Comparison of ENCODE assay signal across 16 cellular contexts in the genomic region with DNA sequence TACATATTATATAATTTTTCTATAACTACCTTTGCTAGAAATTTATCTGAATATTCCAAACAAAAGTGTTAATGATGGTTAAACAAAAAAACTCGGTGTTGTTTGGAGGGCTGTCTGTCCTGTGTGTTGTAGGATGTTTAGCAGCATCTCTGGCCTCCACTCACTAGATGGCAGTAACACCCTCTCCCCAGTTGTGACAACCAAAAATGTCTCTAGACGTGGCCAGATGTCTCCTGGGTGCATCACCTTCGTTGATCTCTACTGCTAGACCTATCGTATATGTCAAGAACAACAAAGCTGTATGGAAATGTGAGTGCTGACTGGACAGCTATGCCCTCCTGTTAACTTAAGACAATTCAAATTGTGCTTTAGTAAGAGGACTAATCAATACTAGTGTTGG. TPM values are rescaled to one million over a fixed set of nuclear protein-coding genes. Genes with fewer than 3 reads are reported as not detected.
A peak's percentile ranks its signal among the peaks of the same experiment; 100 is the strongest.
DNase-seq lines count a peak whose midpoint lies in the region; ATAC-seq and TF ChIP-seq lines count a peak whose summit lies in the region.
"Had no signal": no experiment of that assay in that cellular context is flagged by ENCODE, and none has a peak within 500 bp of the region (broad histone marks: within the 10 kb centered on the region; RNA-seq: fewer than 3 reads in every experiment).

No MANE protein-coding gene starts in this region.

- peaks cover 2% of the 10 kb centered on the region for H3K27me3 ChIP-seq in right cardiac atrium (ENCODE audit: control insufficient read depth, insufficient read depth)

- H3K9me3 ChIP-seq in right cardiac atrium (ENCODE audit: control insufficient read depth, low read length), result no peaks in the 10 kb centered on the region

- 43% methylated on average over 4 of the region's 4 CpGs for WGBS in right cardiac atrium

- no peak overlapping the region for H3K27ac Mint-ChIP-seq in activated CD4-positive, alpha-beta T cell treated with anti-CD3 and anti-CD28 coated beads, Interleukin-2, amount 10 ng/mL, durations not matched to agents 24 days and 14 days
- no peak overlapping the region for H3K27ac Mint-ChIP-seq in osteocyte (ENCODE audit: unreplicated experiment)
- H3K27ac Mint-ChIP-seq: activated CD4-positive, alpha-beta memory T cell treated with anti-CD3 and anti-CD28 coated beads, Interleukin-2, amount 10 ng/mL, durations not matched to agents 7 days and 5 days had no signal

- DNase-seq in activated CD4-positive, alpha-beta T cell treated with anti-CD3 and anti-CD28 coated beads, Interleukin-2, amount 10 ng/mL, durations not matched to agents 24 days and 14 days, result peak; percentile 54
- DNase-seq in activated CD4-positive, alpha-beta T cell treated with anti-CD3 and anti-CD28 coated beads for 4 hours, result no peak
- no peak for DNase-seq in astrocyte of the spinal cord (ENCODE audit: low read depth, low spot score)
- DNase-seq in osteocyte (ENCODE audit: extremely low spot score, unreplicated experiment), result no peak
- DNase-seq in HCEC 1CT, result no peak
- DNase-seq in HPDE6-E6E7 (ENCODE audit: extremely low spot score), result no peak
- DNase-seq in right cardiac atrium, result no peak
- DNase-seq: activated CD4-positive, alpha-beta memory T cell treated with anti-CD3 and anti-CD28 coated beads, Interleukin-2, amount 10 ng/mL, durations not matched to agents 7 days and 5 days; activated gamma-delta T cell treated with Interleukin-2 at 50 U/mL for 16 hours; NCI-H446 treated with DMSO at 0.1 percent for 48 hours; occipital lobe; T-helper 1 cell had no signal

- H3K4me3 ChIP-seq in astrocyte of the spinal cord (ENCODE audit: low read depth, low read length) (no peak overlapping the region), right cardiac atrium (ENCODE audit: low read length) (no peak overlapping the region)
- H3K4me3 ChIP-seq: cardiac muscle cell, lung had no signal

- ATAC-seq in right cardiac atrium, result no peak

- in situ Hi-C loops in astrocyte of the spinal cord (cut with HindIII; ENCODE audit: low sequenced_read_pairs), result no loop called here

- H3K4me1 ChIP-seq in right cardiac atrium (ENCODE audit: control insufficient read depth, insufficient read depth, low read length), result no peaks in the 10 kb centered on the region

- peaks cover 30% of the 10 kb centered on the region for H3K27me3 Mint-ChIP-seq in activated CD4-positive, alpha-beta T cell treated with anti-CD3 and anti-CD28 coated beads, Interleukin-2, amount 10 ng/mL, durations not matched to agents 24 days and 14 days
- peaks cover 56% of the 10 kb centered on the region for H3K27me3 Mint-ChIP-seq in osteocyte (ENCODE audit: unreplicated experiment)

- H3K4me1 Mint-ChIP-seq in activated CD4-positive, alpha-beta T cell treated with anti-CD3 and anti-CD28 coated beads, Interleukin-2, amount 10 ng/mL, durations not matched to agents 24 days and 14 days, result no peaks in the 10 kb centered on the region
- no peaks in the 10 kb centered on the region for H3K4me1 Mint-ChIP-seq in osteocyte (ENCODE audit: unreplicated experiment)
- H3K4me1 Mint-ChIP-seq: activated CD4-positive, alpha-beta memory T cell treated with anti-CD3 and anti-CD28 coated beads, Interleukin-2, amount 10 ng/mL, durations not matched to agents 7 days and 5 days had no signal

- H3K9me3 Mint-ChIP-seq in activated CD4-positive, alpha-beta T cell treated with anti-CD3 and anti-CD28 coated beads, Interleukin-2, amount 10 ng/mL, durations not matched to agents 24 days and 14 days, result no peaks in the 10 kb centered on the region
- H3K9me3 Mint-ChIP-seq in osteocyte (ENCODE audit: unreplicated experiment), result no peaks in the 10 kb centered on the region
- H3K9me3 Mint-ChIP-seq: activated CD4-positive, alpha-beta memory T cell treated with anti-CD3 and anti-CD28 coated beads, Interleukin-2, amount 10 ng/mL, durations not matched to agents 7 days and 5 days had no signal

- intact Hi-C loops in activated CD4-positive, alpha-beta T cell treated with anti-CD3 and anti-CD28 coated beads, Interleukin-2, amount 10 ng/mL, durations not matched to agents 24 days and 14 days (cut with micrococcal nuclease), result no loop called here
- intact Hi-C loops in right cardiac atrium (cut with DNase I), result no loop called here

- no peak overlapping the region for H3K27ac ChIP-seq in right cardiac atrium (ENCODE audit: low read length)
- H3K27ac ChIP-seq: cardiac muscle cell had no signal

- H3K36me3 Mint-ChIP-seq in activated CD4-positive, alpha-beta T cell treated with anti-CD3 and anti-CD28 coated beads, Interleukin-2, amount 10 ng/mL, durations not matched to agents 24 days and 14 days (ENCODE audit: low read depth), result no peaks in the 10 kb centered on the region
- no peaks in the 10 kb centered on the region for H3K36me3 Mint-ChIP-seq in osteocyte (ENCODE audit: unreplicated experiment)

- TF ChIP-seq CTCF in LNCAP (IDR thresholded peaks at IDR 0.05), result peak; percentile 48
- peak; percentile 14 for TF ChIP-seq CTCF in astrocyte of the spinal cord (IDR thresholded peaks at IDR 0.05; ENCODE audit: low read depth, low read length)
- peak; percentile 15 for TF ChIP-seq CTCF in osteocyte (IDR thresholded peaks at IDR 0.05)

- H3K4me3 Mint-ChIP-seq in activated CD4-positive, alpha-beta T cell treated with anti-CD3 and anti-CD28 coated beads, Interleukin-2, amount 10 ng/mL, durations not matched to agents 24 days and 14 days, result no peak overlapping the region
- no peak overlapping the region for H3K4me3 Mint-ChIP-seq in osteocyte (ENCODE audit: unreplicated experiment)
- H3K4me3 Mint-ChIP-seq: activated CD4-positive, alpha-beta memory T cell treated with anti-CD3 and anti-CD28 coated beads, Interleukin-2, amount 10 ng/mL, durations not matched to agents 7 days and 5 days had no signal

RNA-seq across cellular contexts. Expression of a gene that starts 14.1 kb away (rescaled TPM):
- total RNA-seq in activated CD4-positive, alpha-beta T cell treated with anti-CD3 and anti-CD28 coated beads, Interleukin-2, amount 10 ng/mL, durations not matched to agents 24 days and 14 days, result not detected in 2 replicates
- 0.08 TPM in 1 of 2 replicates, not detected in the other for total RNA-seq in osteocyte
- not detected for total RNA-seq in right cardiac atrium
- polyA plus RNA-seq in right cardiac atrium, result 0.02 TPM
- total RNA-seq: activated CD4-positive, alpha-beta memory T cell treated with anti-CD3 and anti-CD28 coated beads, Interleukin-2, amount 10 ng/mL, durations not matched to agents 7 days and 5 days; cardiac muscle cell; Daoy; occipital lobe had no signal
- polyA plus RNA-seq: cardiac muscle cell had no signal

RNA-seq across cellular contexts. Expression of a gene that starts 14.3 kb away (rescaled TPM):
- 53.9 and 54.3 TPM in 2 replicates for total RNA-seq in activated CD4-positive, alpha-beta T cell treated with anti-CD3 and anti-CD28 coated beads, Interleukin-2, amount 10 ng/mL, durations not matched to agents 24 days and 14 days
- total RNA-seq in osteocyte (102 and 120 TPM in 2 replicates), right cardiac atrium (10 to 100 TPM; 27.5 to 32.8 (median 30.4) TPM)
- polyA plus RNA-seq in right cardiac atrium, result 32.6 TPM
